ENCODE assay signal across 3 cellular contexts in genomic region chr18:57848374-57848773, GRCh38. TPM values are rescaled to one million over a fixed set of nuclear protein-coding genes. Genes with fewer than 3 reads are reported as not detected.
"Had no signal": no experiment of that assay in that cellular context is flagged by ENCODE, and none has a peak within 500 bp of the region (broad histone marks: within the 10 kb centered on the region; RNA-seq: fewer than 3 reads in every experiment).

No MANE protein-coding gene starts in this region.

RNA-seq across cellular contexts. Expression of gene ATP8B1, which starts 45.3 kb away (rescaled TPM):
- total RNA-seq: activated T-cell treated with anti-CD3 and anti-CD28 coated beads, Interleukin-2, amount 50 U/mL, for 72 hours; activated T-helper 2 cell treated with anti-CD3 and anti-CD28 coated beads, Interferon-gamma antibody, Interleukin-2, Interleukin-4, amounts not matched to agents 10 μg/mL and 5 μg/mL and 100 μg/mL, durations not matched to agents 14 hours and 24 hours and 36 hours; SJCRH30 had no signal
